In genomic region chr16:4947722-4948503, GRCh38 we compare ENCODE assay signal across 13 cellular contexts. TPM values are rescaled to one million over a fixed set of nuclear protein-coding genes. Genes with fewer than 3 reads are reported as not detected.
A peak's percentile ranks its signal among the peaks of the same experiment; 100 is the strongest.
DNase-seq lines count a peak whose midpoint lies in the region; ATAC-seq, FAIRE-seq and TF ChIP-seq lines count a peak whose summit lies in the region.
"Had no signal": no experiment of that assay in that cellular context is flagged by ENCODE, and none has a peak within 500 bp of the region (broad histone marks: within the 10 kb centered on the region; RNA-seq: fewer than 3 reads in every experiment).

No MANE protein-coding gene starts in this region.

- H3K4me2 ChIP-seq in A549: no peak overlapping the region
- H3K4me2 ChIP-seq in PC-9: peak overlapping the region; percentile 29
- peak overlapping the region; percentile 29 for H3K4me2 ChIP-seq in hepatocyte

- no peaks in the 10 kb centered on the region for H3K36me3 ChIP-seq in HUES6 (ENCODE audit: control insufficient read depth, insufficient read depth, low read length)
- no peaks in the 10 kb centered on the region for H3K36me3 ChIP-seq in PC-9 (ENCODE audit: low read depth)
- no peaks in the 10 kb centered on the region for H3K36me3 ChIP-seq in hepatocyte (replicated peaks; ENCODE audit: insufficient read depth, low read depth)
- no peaks in the 10 kb centered on the region for H3K36me3 ChIP-seq in BE2C

- DNase-seq in A549 (ENCODE audit: low read depth in 1 of 2, low spot score in 1 of 2) (no peak), PC-9 (peak in 1 of 2 experiments; percentile 47), hepatocyte (ENCODE audit: low spot score) (peak; percentile 81), BE2C (no peak), RKO (ENCODE audit: low spot score) (no peak)
- DNase-seq: activated CD4-positive, CD25-positive, alpha-beta regulatory T cell treated with anti-CD3 and anti-CD28 coated beads, Interleukin-2, amount 50 U/mL, for 72 hours; activated naive CD4-positive, alpha-beta T cell treated with Interleukin-2 at 50 U/mL for 16 hours; kidney glomerular epithelial cell; NCI-H524 treated with DMSO at 0.1 percent for 48 hours had no signal

- H3K27ac ChIP-seq in A549: peak overlapping the region; percentile 16 to 62; a peak in 4 of 6 replicates
- peak overlapping the region; percentile 10; the same call in 1 of the 2 replicates for H3K27ac ChIP-seq in HUES6 (ENCODE audit: low read depth, low read length)
- peak overlapping the region; percentile 24; the same call in 1 of the 2 replicates for H3K27ac ChIP-seq in PC-9
- H3K27ac ChIP-seq in hepatocyte: peak overlapping the region; percentile 72

- no peak for FAIRE-seq in A549 (lab: Jason Lieb, UNC)
- FAIRE-seq: endothelial cell of umbilical vein had no signal

- TF ChIP-seq EP300 in A549 (IDR thresholded peaks at IDR 0.05): no peak

- peak overlapping the region; percentile 40 for H3K9ac ChIP-seq in HUES6 (ENCODE audit: low read length)

- H3K9me3 ChIP-seq in A549 (no peaks in the 10 kb centered on the region), HUES6 (ENCODE audit: control insufficient read depth, insufficient read depth, low read depth, low read length) (no peaks in the 10 kb centered on the region), PC-9 (ENCODE audit: insufficient read depth, low read depth) (no peaks in the 10 kb centered on the region), hepatocyte (ENCODE audit: low read depth) (no peaks in the 10 kb centered on the region), BE2C (no peaks in the 10 kb centered on the region)

- H3K9me2 ChIP-seq in PC-9 (ENCODE audit: insufficient read depth) (no peaks in the 10 kb centered on the region), hepatocyte (replicated peaks; ENCODE audit: insufficient read depth) (no peaks in the 10 kb centered on the region)

- TF ChIP-seq POLR2A in A549 (IDR thresholded peaks at IDR 0.05; ENCODE audit: low read length): no peak

- ATAC-seq in A549 (no peak), GM18907 (IDR thresholded peaks at IDR 0.05; ENCODE audit: unreplicated experiment) (no peak), HG02763 (IDR thresholded peaks at IDR 0.05; ENCODE audit: unreplicated experiment) (no peak)

- POLR2A ChIA-PET in A549 (lab: Yijun Ruan, JAX): no interaction called here
- POLR2A ChIA-PET in PC-9 (lab: Charles Lee; ENCODE audit: unreplicated experiment): interaction anchor here (0.6 to 0.9 kb wide), 5 partner anchors 85 to 920 kb away, joined by 3 to 9 read pairs (median 4); no protein-coding TSS in a partner anchor

- H3K27me3 ChIP-seq in HUES6 (ENCODE audit: control insufficient read depth, insufficient read depth, low read length): no peaks in the 10 kb centered on the region
- H3K27me3 ChIP-seq in PC-9 (ENCODE audit: insufficient read depth, low read depth): no peaks in the 10 kb centered on the region
- no peaks in the 10 kb centered on the region for H3K27me3 ChIP-seq in hepatocyte
- no peaks in the 10 kb centered on the region for H3K27me3 ChIP-seq in BE2C

- no peak overlapping the region for H3K4me3 ChIP-seq in A549
- no peak overlapping the region for H3K4me3 ChIP-seq in HUES6 (ENCODE audit: low read depth, low read length)
- no peak overlapping the region for H3K4me3 ChIP-seq in PC-9
- H3K4me3 ChIP-seq in hepatocyte: no peak overlapping the region
- no peak overlapping the region for H3K4me3 ChIP-seq in BE2C (ENCODE audit: low read depth, low read length)

- CTCF ChIA-PET in A549 (lab: Yijun Ruan, JAX): interaction anchor here (0.9 to 2.9 kb wide), 5 partner anchors 8 to 324 kb away, joined by 3 to 21 read pairs (median 3); partner anchors contain the start of genes MGRN1 and ZNF500
- CTCF ChIA-PET in PC-9 (lab: Charles Lee): no interaction called here

- TF ChIP-seq RAD21 in A549 (conservative IDR thresholded peaks at IDR 0.05 in 1 of 2, IDR thresholded peaks at IDR 0.05 in 1 of 2): no peak

- intact Hi-C loops in PC-9 (cut with micrococcal nuclease; ENCODE audit: unreplicated experiment): loop anchor here (5.0 to 10.0 kb wide), 2 partner anchors 571 to 653 kb away; no protein-coding TSS in a partner anchor

- WGBS in A549 (ENCODE audit: missing lambda C conversion rate): 72% methylated on average over 15 of the region's 16 CpGs
- WGBS in hepatocyte (ENCODE audit: low lambda C conversion rate, missing lambda C conversion rate): 30% methylated on average over 15 of the region's 16 CpGs

- no peaks in the 10 kb centered on the region for H3K79me2 ChIP-seq in PC-9 (ENCODE audit: low read depth)
- H3K79me2 ChIP-seq in hepatocyte: no peaks in the 10 kb centered on the region

- H2AFZ ChIP-seq in PC-9 (no peak overlapping the region), hepatocyte (peak overlapping the region; percentile 43)

- H3F3A ChIP-seq in PC-9 (ENCODE audit: insufficient read depth, low read depth): peaks cover 48% of the 10 kb centered on the region

- H4K20me1 ChIP-seq in PC-9 (ENCODE audit: insufficient read depth): no peaks in the 10 kb centered on the region
- no peaks in the 10 kb centered on the region for H4K20me1 ChIP-seq in hepatocyte (ENCODE audit: insufficient read depth, poor library complexity, severe bottlenecking)

- peaks cover 40% of the 10 kb centered on the region for H3K4me1 ChIP-seq in A549
- H3K4me1 ChIP-seq in HUES6 (ENCODE audit: control insufficient read depth, insufficient read depth, low read length): peaks cover 48% of the 10 kb centered on the region
- H3K4me1 ChIP-seq in PC-9 (replicated peaks; ENCODE audit: insufficient read depth): peaks cover 70% of the 10 kb centered on the region
- peaks cover 41% of the 10 kb centered on the region for H3K4me1 ChIP-seq in hepatocyte (ENCODE audit: insufficient read depth)
- H3K4me1 ChIP-seq in BE2C: peaks cover 19% of the 10 kb centered on the region

- no TSS peak for BruUV-seq in PC-9 (replicated peaks; lab: Mats Ljungman, UMichigan)

- TF ChIP-seq CTCF in A549 (IDR thresholded peaks at IDR 0.05) (no peak), PC-9 (conservative IDR thresholded peaks at IDR 0.05) (no peak), hepatocyte (IDR thresholded peaks at IDR 0.05; ENCODE audit: poor library complexity) (no peak), BE2C (IDR thresholded peaks at IDR 0.05; ENCODE audit: low read depth, low read length) (no peak)

TF ChIP-seq in A549, 52 proteins besides CTCF, POLR2A, EP300 and RAD21 (continues in another document):
- no peak for TF ChIP-seq KDM5A (IDR thresholded peaks at IDR 0.05)
- no peak for TF ChIP-seq HDAC2 (IDR thresholded peaks at IDR 0.05)
- no peak for TF ChIP-seq GATA3 (IDR thresholded peaks at IDR 0.05; ENCODE audit: borderline replicate concordance)
- TF ChIP-seq ZC3H11A (IDR thresholded peaks at IDR 0.05): no peak
- TF ChIP-seq EHMT2 (IDR thresholded peaks at IDR 0.05; ENCODE audit: low read depth): no peak
- no peak for TF ChIP-seq USF2 (IDR thresholded peaks at IDR 0.05)
- no peak for TF ChIP-seq MAX (IDR thresholded peaks at IDR 0.05)
- no peak for TF ChIP-seq RFX5 (IDR thresholded peaks at IDR 0.05)

RNA-seq across cellular contexts. Expression of gene SEC14L5, which starts 10.2 kb away (rescaled TPM):
- polyA plus RNA-seq in A549 (2011; rRNA removed) (0.05 and 0.07 TPM in 2 replicates), A549 (2017; fragmentation: RNase III; extraction: RNeasy Plus Mini Kit Qiagen cat#74134 plus additional on column Dnase treatment) (0.03 TPM in 3 replicates), hepatocyte (0.69 and 1.0 TPM in 2 replicates)
- polyA plus RNA-seq in A549 (2012; cell fraction: cytosol; rRNA removed): 0.01 TPM in 2 replicates
- 0.01 TPM in 2 replicates for polyA plus RNA-seq in A549 (2012; cell fraction: nucleus; rRNA removed)
- 0.49 TPM in 1 of 2 replicates, not detected in the other for polyA minus RNA-seq in A549 (2011; rRNA and poly(A)+ RNA removed)
- total RNA-seq in PC-9 (2021) (1.1 and 1.8 TPM in 2 replicates), hepatocyte (0.20 and 3.5 TPM in 2 replicates)
- polyA plus RNA-seq in BE2C (2012; ENCODE audit: insufficient read depth, insufficient read length, low read depth): not detected
- total RNA-seq: endothelial cell of umbilical vein had no signal
- polyA plus RNA-seq: endothelial cell of umbilical vein had no signal

RNA-seq across cellular contexts. Expression of gene PPL, which starts 11.0 kb away (rescaled TPM):
- 2.6 and 2.7 TPM in 2 replicates for polyA plus RNA-seq in A549 (2011; rRNA removed)
- polyA plus RNA-seq in A549 (2012; cell fraction: cytosol; rRNA removed): 1.2 and 1.5 TPM in 2 replicates
- 5.2 and 6.0 TPM in 2 replicates for polyA plus RNA-seq in A549 (2012; cell fraction: nucleus; rRNA removed)
- 1.8 to 2.9 TPM (median 2.0 TPM) in 3 replicates for polyA plus RNA-seq in A549 (2017; fragmentation: RNase III; extraction: RNeasy Plus Mini Kit Qiagen cat#74134 plus additional on column Dnase treatment)
- polyA minus RNA-seq in A549 (2011; rRNA and poly(A)+ RNA removed): 3.4 and 4.0 TPM in 2 replicates
- total RNA-seq in PC-9 (2021): 184 and 187 TPM in 2 replicates
- 29.1 and 32.8 TPM in 2 replicates for total RNA-seq in hepatocyte
- 44.5 and 45.0 TPM in 2 replicates for polyA plus RNA-seq in hepatocyte
- 2.8 TPM for polyA plus RNA-seq in BE2C (2012; ENCODE audit: insufficient read depth, insufficient read length, low read depth)

Comparison
In these comparisons a context has a peak if more than half of its experiments do, and no peak if none do; other contexts are left out.
1. H3K27ac ChIP-seq: peak in every context shown above with its lines; median percentile 72 in hepatocyte; 39 in A549; 24 in PC-9; 10 in HUES6.